2 cellular contexts compared by ENCODE assay signal in genomic region chr22:42780070-42780540, GRCh38.
A peak's percentile ranks its signal among the peaks of the same experiment; 100 is the strongest.
TF ChIP-seq lines count a peak whose summit lies in the region.

No MANE protein-coding gene starts in this region.

TF ChIP-seq in GM23338, 12 proteins besides CTCF, POLR2A, EP300 and RAD21:
- TF ChIP-seq, protein P1, sequence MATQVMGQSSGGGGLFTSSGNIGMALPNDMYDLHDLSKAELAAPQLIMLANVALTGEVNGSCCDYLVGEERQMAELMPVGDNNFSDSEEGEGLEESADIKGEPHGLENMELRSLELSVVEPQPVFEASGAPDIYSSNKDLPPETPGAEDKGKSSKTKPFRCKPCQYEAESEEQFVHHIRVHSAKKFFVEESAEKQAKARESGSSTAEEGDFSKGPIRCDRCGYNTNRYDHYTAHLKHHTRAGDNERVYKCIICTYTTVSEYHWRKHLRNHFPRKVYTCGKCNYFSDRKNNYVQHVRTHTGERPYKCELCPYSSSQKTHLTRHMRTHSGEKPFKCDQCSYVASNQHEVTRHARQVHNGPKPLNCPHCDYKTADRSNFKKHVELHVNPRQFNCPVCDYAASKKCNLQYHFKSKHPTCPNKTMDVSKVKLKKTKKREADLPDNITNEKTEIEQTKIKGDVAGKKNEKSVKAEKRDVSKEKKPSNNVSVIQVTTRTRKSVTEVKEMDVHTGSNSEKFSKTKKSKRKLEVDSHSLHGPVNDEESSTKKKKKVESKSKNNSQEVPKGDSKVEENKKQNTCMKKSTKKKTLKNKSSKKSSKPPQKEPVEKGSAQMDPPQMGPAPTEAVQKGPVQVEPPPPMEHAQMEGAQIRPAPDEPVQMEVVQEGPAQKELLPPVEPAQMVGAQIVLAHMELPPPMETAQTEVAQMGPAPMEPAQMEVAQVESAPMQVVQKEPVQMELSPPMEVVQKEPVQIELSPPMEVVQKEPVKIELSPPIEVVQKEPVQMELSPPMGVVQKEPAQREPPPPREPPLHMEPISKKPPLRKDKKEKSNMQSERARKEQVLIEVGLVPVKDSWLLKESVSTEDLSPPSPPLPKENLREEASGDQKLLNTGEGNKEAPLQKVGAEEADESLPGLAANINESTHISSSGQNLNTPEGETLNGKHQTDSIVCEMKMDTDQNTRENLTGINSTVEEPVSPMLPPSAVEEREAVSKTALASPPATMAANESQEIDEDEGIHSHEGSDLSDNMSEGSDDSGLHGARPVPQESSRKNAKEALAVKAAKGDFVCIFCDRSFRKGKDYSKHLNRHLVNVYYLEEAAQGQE (IDR thresholded peaks at IDR 0.05; ENCODE audit: unreplicated experiment), result no peak
- TF ChIP-seq CREB1 (CRISPR knock-in tag; IDR thresholded peaks at IDR 0.05; ENCODE audit: low read depth), result no peak
- no peak for TF ChIP-seq EZH2phosphoT487 (IDR thresholded peaks at IDR 0.05; ENCODE audit: unreplicated experiment)
- TF ChIP-seq EZH2 (IDR thresholded peaks at IDR 0.05; ENCODE audit: low read depth, unreplicated experiment), result no peak
- no peak for TF ChIP-seq POLR2AphosphoS5 (IDR thresholded peaks at IDR 0.05; ENCODE audit: low read depth)
- no peak for TF ChIP-seq JUNB (IDR thresholded peaks at IDR 0.05; ENCODE audit: unreplicated experiment)
- no peak for TF ChIP-seq ZNF462 (CRISPR knock-in tag; IDR thresholded peaks at IDR 0.05)
- no peak for TF ChIP-seq ZNF114 (CRISPR knock-in tag; IDR thresholded peaks at IDR 0.05)
- TF ChIP-seq ZNF331 (CRISPR knock-in tag; IDR thresholded peaks at IDR 0.05; ENCODE audit: low read depth), result no peak
- no peak for TF ChIP-seq STAT1 (IDR thresholded peaks at IDR 0.05; ENCODE audit: unreplicated experiment)
- no peak for TF ChIP-seq ETS1 (IDR thresholded peaks at IDR 0.05)
- no peak for TF ChIP-seq NANOG (IDR thresholded peaks at IDR 0.05; ENCODE audit: borderline replicate concordance)

TF ChIP-seq in H1, 55 proteins besides CTCF, POLR2A, EP300 and RAD21 (continued from another document):
- TF ChIP-seq SIX5 (IDR thresholded peaks at IDR 0.05; ENCODE audit: low read depth, low read length) (no peak), ZNF274 (IDR thresholded peaks at IDR 0.05; ENCODE audit: borderline replicate concordance, extremely low read depth, low read length) (no peak), TEAD4 (IDR thresholded peaks at IDR 0.05; ENCODE audit: low read depth, low read length) (peak; percentile 77)
